ENCODE assay signal across 8 cellular contexts in the genomic region with DNA sequence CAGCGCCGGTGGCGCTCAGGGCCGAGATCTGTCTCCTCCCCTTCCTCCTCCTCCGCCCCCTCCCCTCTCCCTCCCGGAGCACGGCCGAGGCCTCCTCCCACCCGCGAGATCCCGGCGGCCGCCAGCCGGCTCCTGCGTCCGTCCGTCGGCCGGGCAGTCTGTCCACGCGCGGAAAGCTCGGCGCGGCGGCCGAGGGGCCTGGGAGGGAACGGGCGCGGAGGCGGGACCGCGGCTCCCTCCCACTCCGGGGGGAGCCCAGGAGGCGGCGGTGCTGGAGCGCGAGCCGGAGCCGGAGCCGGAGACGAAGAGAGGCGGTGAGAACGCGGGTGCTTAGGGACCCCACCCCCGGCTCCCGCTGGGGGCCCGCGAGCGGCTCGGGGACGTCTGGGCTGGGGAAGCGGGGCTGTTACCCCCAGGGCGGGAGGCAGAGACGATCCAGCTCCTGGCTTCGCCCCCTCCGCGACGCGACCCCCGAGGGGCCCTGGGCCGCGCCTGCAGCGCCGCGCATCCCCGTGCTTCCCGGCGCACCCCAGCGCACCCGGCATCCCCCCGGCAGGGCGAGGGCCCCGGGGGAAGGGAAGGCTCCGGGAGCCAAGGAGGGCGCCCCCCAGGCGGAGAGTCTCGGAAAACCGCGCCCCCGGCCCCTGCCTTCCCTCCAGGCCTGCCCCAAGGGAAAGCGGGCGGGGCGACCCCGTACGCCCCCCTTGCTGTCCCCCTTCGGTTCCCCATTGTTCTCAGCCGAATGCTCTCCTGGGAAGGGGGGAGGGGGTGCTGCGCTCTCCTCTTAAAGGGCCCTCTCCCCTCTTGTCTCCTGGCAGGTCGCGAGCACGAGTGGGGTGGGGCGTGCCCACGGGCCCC. TPM values are rescaled to one million over a fixed set of nuclear protein-coding genes. Genes with fewer than 3 reads are reported as not detected.
DNase-seq lines count a peak whose midpoint lies in the region; ATAC-seq and TF ChIP-seq lines count a peak whose summit lies in the region.

A gene (plus strand): TSS at position 100 of the 858 bp plus-strand sequence. CDS start 1,463 bp downstream, outside the sequence.

- peaks cover 0 to 75% of the 10 kb centered on the region in 2 donors for H3K27me3 ChIP-seq in tibial artery

- TF ChIP-seq CTCF in GM10248 (IDR thresholded peaks at IDR 0.05; ENCODE audit: control extremely low read depth, extremely low read depth, low read depth, missing control alignments) (no peak), WTC11 (IDR thresholded peaks at IDR 0.05) (no peak), tibial artery (IDR thresholded peaks at IDR 0.05) (no peak)

- no peak within 1 kb of the TSS for H3K27ac Mint-ChIP-seq in WTC11
- peak within 1 kb of the TSS in 9 of 10 donors; percentile 11 to 77 (median 39) for H3K27ac Mint-ChIP-seq in naive thymus-derived CD8-positive, alpha-beta T cell

- peak; percentile 11 for ATAC-seq in WTC11
- peak; percentile 78 to 91 for ATAC-seq in naive thymus-derived CD8-positive, alpha-beta T cell
- no peak for ATAC-seq in HG03439 (IDR thresholded peaks at IDR 0.05; ENCODE audit: unreplicated experiment)
- no peak for ATAC-seq in HG03025 (IDR thresholded peaks at IDR 0.05; ENCODE audit: low FRiP score, unreplicated experiment)

- intact Hi-C loops in tibial artery (cut with DNase I; ENCODE audit: low total_unique reads) = no loop called here

- H3K36me3 Mint-ChIP-seq in WTC11 = no peaks in the 10 kb centered on the region
- peaks cover 0 to 2% (median 0%) of the 10 kb centered on the region in 3 donors for H3K36me3 Mint-ChIP-seq in naive thymus-derived CD8-positive, alpha-beta T cell

- POLR2A ChIA-PET in GM10248 (lab: Yijun Ruan, JAX) = no interaction called here
- POLR2A ChIA-PET in WTC11 (lab: Charles Lee) = no interaction called here
- POLR2A ChIA-PET in naive thymus-derived CD8-positive, alpha-beta T cell (lab: Charles Lee) = no interaction called here

- peaks cover 0 to 12% (median 12%) of the 10 kb centered on the region in 4 donors for H3K4me1 ChIP-seq in tibial artery

- peaks cover 39% of the 10 kb centered on the region for H3K27me3 Mint-ChIP-seq in WTC11 (ENCODE audit: low read depth)
- H3K27me3 Mint-ChIP-seq in naive thymus-derived CD8-positive, alpha-beta T cell = peaks cover 0 to 2% (median 0%) of the 10 kb centered on the region in 5 donors

- CTCF ChIA-PET in GM10248 (lab: Yijun Ruan, JAX) (interaction anchor here (1.4 to 9.8 kb wide), 4 partner anchors 8 to 116 kb away, joined by 3 to 135 read pairs (median 8); no protein-coding TSS in a partner anchor), WTC11 (lab: Charles Lee) (interaction anchor here (0.9 to 1.5 kb wide), 10 partner anchors 8 to 105 kb away, joined by 3 to 13 read pairs (median 4); no protein-coding TSS in a partner anchor)

- 0 out of 2 replicates have a peak, but pooled peaks cover 2% of the 10 kb centered on the region for H3K4me1 Mint-ChIP-seq in WTC11
- H3K4me1 Mint-ChIP-seq in naive thymus-derived CD8-positive, alpha-beta T cell = peaks cover 10 to 33% (median 28%) of the 10 kb centered on the region in 4 donors

- H3K9me3 ChIP-seq in tibial artery = no peaks in the 10 kb centered on the region

- peak within 1 kb of the TSS; percentile 31 to 48 for H3K4me3 ChIP-seq in tibial artery

- peak within 1 kb of the TSS; percentile 64 for H3K4me3 Mint-ChIP-seq in WTC11
- H3K4me3 Mint-ChIP-seq in naive thymus-derived CD8-positive, alpha-beta T cell = peak within 1 kb of the TSS; percentile 73 to 89 (median 77)

- no peaks in the 10 kb centered on the region for H3K36me3 ChIP-seq in tibial artery

- DNase-seq in GM10248 (ENCODE audit: extremely low spot score) = peak; percentile 31
- no peak for DNase-seq in WTC11 (ENCODE audit: low spot score)
- peak; percentile 66 for DNase-seq in ecto neural progenitor cell (ENCODE audit: low spot score)
- peak in 8 of 10 donors; percentile 4 to 39 (median 32) for DNase-seq in naive thymus-derived CD8-positive, alpha-beta T cell
- no peak for DNase-seq in tibial artery
- no peak for DNase-seq in CD1c-positive myeloid dendritic cell (ENCODE audit: extremely low spot score)

- no peaks in the 10 kb centered on the region for H3K9me3 Mint-ChIP-seq in WTC11
- no peaks in the 10 kb centered on the region for H3K9me3 Mint-ChIP-seq in naive thymus-derived CD8-positive, alpha-beta T cell

- H3K27ac ChIP-seq in tibial artery = no peak within 1 kb of the TSS

TF ChIP-seq in WTC11, 78 proteins besides CTCF, POLR2A, EP300 and RAD21 (continues in another document):
- TF ChIP-seq OVOL2 (CRISPR knock-in tag; IDR thresholded peaks at IDR 0.05; ENCODE audit: borderline replicate concordance) = no peak
- peak; percentile 75; the same call in 1 of the 2 replicates for TF ChIP-seq ZNF263 (CRISPR knock-in tag; IDR thresholded peaks at IDR 0.05; ENCODE audit: low read depth)
- no peak for TF ChIP-seq NR1H2 (CRISPR knock-in tag; IDR thresholded peaks at IDR 0.05)
- 0 out of 2 replicates have a peak, but pooled peaks have one; percentile 24 for TF ChIP-seq SP1 (CRISPR knock-in tag; conservative IDR thresholded peaks at IDR 0.05)
- TF ChIP-seq TEAD4 (CRISPR knock-in tag; IDR thresholded peaks at IDR 0.05) = no peak
- TF ChIP-seq, protein P1, sequence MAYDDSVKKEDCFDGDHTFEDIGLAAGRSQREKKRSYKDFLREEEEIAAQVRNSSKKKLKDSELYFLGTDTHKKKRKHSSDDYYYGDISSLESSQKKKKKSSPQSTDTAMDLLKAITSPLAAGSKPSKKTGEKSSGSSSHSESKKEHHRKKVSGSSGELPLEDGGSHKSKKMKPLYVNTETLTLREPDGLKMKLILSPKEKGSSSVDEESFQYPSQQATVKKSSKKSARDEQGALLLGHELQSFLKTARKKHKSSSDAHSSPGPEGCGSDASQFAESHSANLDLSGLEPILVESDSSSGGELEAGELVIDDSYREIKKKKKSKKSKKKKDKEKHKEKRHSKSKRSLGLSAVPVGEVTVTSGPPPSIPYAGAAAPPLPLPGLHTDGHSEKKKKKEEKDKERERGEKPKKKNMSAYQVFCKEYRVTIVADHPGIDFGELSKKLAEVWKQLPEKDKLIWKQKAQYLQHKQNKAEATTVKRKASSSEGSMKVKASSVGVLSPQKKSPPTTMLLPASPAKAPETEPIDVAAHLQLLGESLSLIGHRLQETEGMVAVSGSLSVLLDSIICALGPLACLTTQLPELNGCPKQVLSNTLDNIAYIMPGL (CRISPR knock-in tag; IDR thresholded peaks at IDR 0.05) = peak; percentile 35; the same call in 1 of the 2 replicates
- TF ChIP-seq CBFB (CRISPR knock-in tag; IDR thresholded peaks at IDR 0.05; ENCODE audit: low read depth) = no peak
- no peak for TF ChIP-seq GRHL2 (CRISPR knock-in tag; IDR thresholded peaks at IDR 0.05; ENCODE audit: insufficient replicate concordance, severe bottlenecking)
- TF ChIP-seq ZNF121 (CRISPR knock-in tag; IDR thresholded peaks at IDR 0.05) = no peak
- TF ChIP-seq, protein P2, sequence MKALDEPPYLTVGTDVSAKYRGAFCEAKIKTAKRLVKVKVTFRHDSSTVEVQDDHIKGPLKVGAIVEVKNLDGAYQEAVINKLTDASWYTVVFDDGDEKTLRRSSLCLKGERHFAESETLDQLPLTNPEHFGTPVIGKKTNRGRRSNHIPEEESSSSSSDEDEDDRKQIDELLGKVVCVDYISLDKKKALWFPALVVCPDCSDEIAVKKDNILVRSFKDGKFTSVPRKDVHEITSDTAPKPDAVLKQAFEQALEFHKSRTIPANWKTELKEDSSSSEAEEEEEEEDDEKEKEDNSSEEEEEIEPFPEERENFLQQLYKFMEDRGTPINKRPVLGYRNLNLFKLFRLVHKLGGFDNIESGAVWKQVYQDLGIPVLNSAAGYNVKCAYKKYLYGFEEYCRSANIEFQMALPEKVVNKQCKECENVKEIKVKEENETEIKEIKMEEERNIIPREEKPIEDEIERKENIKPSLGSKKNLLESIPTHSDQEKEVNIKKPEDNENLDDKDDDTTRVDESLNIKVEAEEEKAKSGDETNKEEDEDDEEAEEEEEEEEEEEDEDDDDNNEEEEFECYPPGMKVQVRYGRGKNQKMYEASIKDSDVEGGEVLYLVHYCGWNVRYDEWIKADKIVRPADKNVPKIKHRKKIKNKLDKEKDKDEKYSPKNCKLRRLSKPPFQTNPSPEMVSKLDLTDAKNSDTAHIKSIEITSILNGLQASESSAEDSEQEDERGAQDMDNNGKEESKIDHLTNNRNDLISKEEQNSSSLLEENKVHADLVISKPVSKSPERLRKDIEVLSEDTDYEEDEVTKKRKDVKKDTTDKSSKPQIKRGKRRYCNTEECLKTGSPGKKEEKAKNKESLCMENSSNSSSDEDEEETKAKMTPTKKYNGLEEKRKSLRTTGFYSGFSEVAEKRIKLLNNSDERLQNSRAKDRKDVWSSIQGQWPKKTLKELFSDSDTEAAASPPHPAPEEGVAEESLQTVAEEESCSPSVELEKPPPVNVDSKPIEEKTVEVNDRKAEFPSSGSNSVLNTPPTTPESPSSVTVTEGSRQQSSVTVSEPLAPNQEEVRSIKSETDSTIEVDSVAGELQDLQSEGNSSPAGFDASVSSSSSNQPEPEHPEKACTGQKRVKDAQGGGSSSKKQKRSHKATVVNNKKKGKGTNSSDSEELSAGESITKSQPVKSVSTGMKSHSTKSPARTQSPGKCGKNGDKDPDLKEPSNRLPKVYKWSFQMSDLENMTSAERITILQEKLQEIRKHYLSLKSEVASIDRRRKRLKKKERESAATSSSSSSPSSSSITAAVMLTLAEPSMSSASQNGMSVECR (CRISPR knock-in tag; IDR thresholded peaks at IDR 0.05; ENCODE audit: borderline replicate concordance) = peak; percentile 37; the same call in 1 of the 2 replicates
- TF ChIP-seq, protein P3, sequence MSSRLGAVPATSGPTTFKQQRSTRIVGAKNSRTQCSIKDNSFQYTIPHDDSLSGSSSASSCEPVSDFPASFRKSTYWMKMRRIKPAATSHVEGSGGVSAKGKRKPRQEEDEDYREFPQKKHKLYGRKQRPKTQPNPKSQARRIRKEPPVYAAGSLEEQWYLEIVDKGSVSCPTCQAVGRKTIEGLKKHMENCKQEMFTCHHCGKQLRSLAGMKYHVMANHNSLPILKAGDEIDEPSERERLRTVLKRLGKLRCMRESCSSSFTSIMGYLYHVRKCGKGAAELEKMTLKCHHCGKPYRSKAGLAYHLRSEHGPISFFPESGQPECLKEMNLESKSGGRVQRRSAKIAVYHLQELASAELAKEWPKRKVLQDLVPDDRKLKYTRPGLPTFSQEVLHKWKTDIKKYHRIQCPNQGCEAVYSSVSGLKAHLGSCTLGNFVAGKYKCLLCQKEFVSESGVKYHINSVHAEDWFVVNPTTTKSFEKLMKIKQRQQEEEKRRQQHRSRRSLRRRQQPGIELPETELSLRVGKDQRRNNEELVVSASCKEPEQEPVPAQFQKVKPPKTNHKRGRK (CRISPR knock-in tag; IDR thresholded peaks at IDR 0.05; ENCODE audit: borderline replicate concordance) = no peak
- no peak for TF ChIP-seq ESRRA (CRISPR knock-in tag; IDR thresholded peaks at IDR 0.05; ENCODE audit: borderline replicate concordance)

RNA-seq across cellular contexts. Expression of the gene that starts here (rescaled TPM):
- 6.2 to 9.2 TPM (median 7.7 TPM) in 3 replicates for total RNA-seq in WTC11 (2021)
- 1 to 10 TPM; 2.8 to 4.1 TPM for total RNA-seq in naive thymus-derived CD8-positive, alpha-beta T cell
- 1 to 10 TPM in 1 of 3 donors, under 1 TPM in 2; 0.09 to 1.5 (median 0.48) TPM for polyA plus RNA-seq in naive thymus-derived CD8-positive, alpha-beta T cell

Comparison
In these comparisons a context has a peak if more than half of its experiments do, and no peak if none do; other contexts are left out.
1. DNase-seq: peak in GM10248 (single experiment), ecto neural progenitor cell (single experiment) and naive thymus-derived CD8-positive, alpha-beta T cell (8 of 10); none in WTC11 (single experiment), tibial artery (0 of 2) and CD1c-positive myeloid dendritic cell (single experiment).
2. ATAC-seq: peak in WTC11 (single experiment) and naive thymus-derived CD8-positive, alpha-beta T cell (2 of 2); none in HG03439 (single experiment) and HG03025 (single experiment).